8 cellular contexts compared by ENCODE assay signal in genomic region chr11:114166897-114167323, GRCh38.
DNase-seq lines count a peak whose midpoint lies in the region; ATAC-seq lines count a peak whose summit lies in the region.

No MANE protein-coding gene starts in this region.

- in situ Hi-C loops in GM23248 (cut with MboI), result no loop called here

- intact Hi-C loops in activated T-helper 1 cell treated with anti-CD3 and anti-CD28 coated beads, Interleukin-12 subunit alpha, Interleukin-12 subunit beta, Interleukin-2, Interleukin-4 antibody, amounts not matched to agents 30 ng/mL and 10 ng/mL and 1 ng/mL, durations not matched to agents 14 hours and 24 hours and 36 hours (cut with micrococcal nuclease), result no loop called here

- H3K4me3 ChIP-seq in GM23248, result peak overlapping the region; percentile 27
- H3K4me3 ChIP-seq in skeletal muscle cell (ENCODE audit: low read depth, low read length), result no peak overlapping the region

- peaks cover 28% of the 10 kb centered on the region; the same call in 1 of the 2 replicates for H3F3A ChIP-seq in GM23248 (ENCODE audit: insufficient read depth)

- H3K9me3 ChIP-seq in GM23248 (ENCODE audit: low read depth), result no peaks in the 10 kb centered on the region

- H4K20me1 ChIP-seq in GM23248 (ENCODE audit: insufficient read depth), result 0 out of 2 replicates have a peak, but pooled peaks cover 7% of the 10 kb centered on the region

- DNase-seq in GM23248 (peak; percentile 88), NCI-H2029 treated with DMSO at 0.1 percent for 48 hours (lab: John Stamatoyannopoulos, UW) (peak; percentile 54), glomerular visceral epithelial cell (ENCODE audit: extremely low spot score) (peak; percentile 69), skeletal muscle cell (ENCODE audit: low read depth) (peak; percentile 77), D341Med (ENCODE audit: low spot score) (no peak)
- DNase-seq in activated T-helper 1 cell treated with anti-CD3 and anti-CD28 coated beads, Interleukin-12 subunit alpha, Interleukin-12 subunit beta, Interleukin-2, Interleukin-4 antibody, amounts not matched to agents 30 ng/mL and 10 ng/mL and 1 ng/mL, durations not matched to agents 14 hours and 24 hours and 36 hours (ENCODE audit: low spot score), result no peak

- no peak overlapping the region for H2AFZ ChIP-seq in GM23248

- peak overlapping the region; percentile 62 for H3K4me2 ChIP-seq in GM23248 (ENCODE audit: unreplicated experiment)

- H3K9me2 ChIP-seq in GM23248 (ENCODE audit: insufficient read depth), result no peaks in the 10 kb centered on the region

- ATAC-seq in GM18520 (IDR thresholded peaks at IDR 0.05; ENCODE audit: unreplicated experiment) (no peak), HG02678 (IDR thresholded peaks at IDR 0.05; ENCODE audit: unreplicated experiment) (no peak)

- H3K36me3 Mint-ChIP-seq in activated T-helper 1 cell treated with anti-CD3 and anti-CD28 coated beads, Interleukin-12 subunit alpha, Interleukin-12 subunit beta, Interleukin-2, Interleukin-4 antibody, amounts not matched to agents 30 ng/mL and 10 ng/mL and 1 ng/mL, durations not matched to agents 14 hours and 24 hours and 36 hours (ENCODE audit: low read depth), result no peaks in the 10 kb centered on the region

- no peaks in the 10 kb centered on the region for H3K36me3 ChIP-seq in GM23248 (ENCODE audit: low read depth)

- no peak overlapping the region for H3K9ac ChIP-seq in GM23248

- peak overlapping the region; percentile 75 for H3K27ac Mint-ChIP-seq in activated T-helper 1 cell treated with anti-CD3 and anti-CD28 coated beads, Interleukin-12 subunit alpha, Interleukin-12 subunit beta, Interleukin-2, Interleukin-4 antibody, amounts not matched to agents 30 ng/mL and 10 ng/mL and 1 ng/mL, durations not matched to agents 14 hours and 24 hours and 36 hours

- peaks cover 50% of the 10 kb centered on the region for H3K4me1 Mint-ChIP-seq in activated T-helper 1 cell treated with anti-CD3 and anti-CD28 coated beads, Interleukin-12 subunit alpha, Interleukin-12 subunit beta, Interleukin-2, Interleukin-4 antibody, amounts not matched to agents 30 ng/mL and 10 ng/mL and 1 ng/mL, durations not matched to agents 14 hours and 24 hours and 36 hours (ENCODE audit: low read depth)

- WGBS in GM23248 (ENCODE audit: low coverage in 1 of 2, low lambda C conversion rate in 2 of 2, missing lambda C conversion rate in 2 of 2), 2 experiments, result 0 to 2% methylated on average over 3 of the region's 3 CpGs

- no peaks in the 10 kb centered on the region for H3K79me2 ChIP-seq in GM23248 (ENCODE audit: insufficient read depth)

- no peaks in the 10 kb centered on the region for H3K9me3 Mint-ChIP-seq in activated T-helper 1 cell treated with anti-CD3 and anti-CD28 coated beads, Interleukin-12 subunit alpha, Interleukin-12 subunit beta, Interleukin-2, Interleukin-4 antibody, amounts not matched to agents 30 ng/mL and 10 ng/mL and 1 ng/mL, durations not matched to agents 14 hours and 24 hours and 36 hours

- peak overlapping the region; percentile 40 for H3K4me3 Mint-ChIP-seq in activated T-helper 1 cell treated with anti-CD3 and anti-CD28 coated beads, Interleukin-12 subunit alpha, Interleukin-12 subunit beta, Interleukin-2, Interleukin-4 antibody, amounts not matched to agents 30 ng/mL and 10 ng/mL and 1 ng/mL, durations not matched to agents 14 hours and 24 hours and 36 hours

- H3K27me3 ChIP-seq in GM23248 (replicated peaks; ENCODE audit: insufficient read depth), result peaks cover 15% of the 10 kb centered on the region; the same call in 1 of the 2 replicates

- H3K27me3 Mint-ChIP-seq in activated T-helper 1 cell treated with anti-CD3 and anti-CD28 coated beads, Interleukin-12 subunit alpha, Interleukin-12 subunit beta, Interleukin-2, Interleukin-4 antibody, amounts not matched to agents 30 ng/mL and 10 ng/mL and 1 ng/mL, durations not matched to agents 14 hours and 24 hours and 36 hours (ENCODE audit: insufficient read depth), result peaks cover 4% of the 10 kb centered on the region

- peaks cover 35% of the 10 kb centered on the region for H3K4me1 ChIP-seq in GM23248 (ENCODE audit: insufficient read depth)

- no peak overlapping the region for H3K27ac ChIP-seq in GM23248

Comparison
In these comparisons a context has a peak if more than half of its experiments do, and no peak if none do; other contexts are left out.
1. DNase-seq: peak in GM23248 (single experiment), NCI-H2029 treated with DMSO at 0.1 percent for 48 hours (single experiment), glomerular visceral epithelial cell (single experiment) and skeletal muscle cell (single experiment); none in activated T-helper 1 cell treated with anti-CD3 and anti-CD28 coated beads, Interleukin-12 subunit alpha, Interleukin-12 subunit beta, Interleukin-2, Interleukin-4 antibody, amounts not matched to agents 30 ng/mL and 10 ng/mL and 1 ng/mL, durations not matched to agents 14 hours and 24 hours and 36 hours (single experiment) and D341Med (single experiment).